ENCODE assay signal across 29 cellular contexts in genomic region chr3:78873641-78874040, GRCh38.
DNase-seq lines count a peak whose midpoint lies in the region; ATAC-seq, FAIRE-seq and TF ChIP-seq lines count a peak whose summit lies in the region.
"Had no signal": no experiment of that assay in that cellular context is flagged by ENCODE, and none has a peak within 500 bp of the region (broad histone marks: within the 10 kb centered on the region; RNA-seq: fewer than 3 reads in every experiment).

No MANE protein-coding gene starts in this region.

- DNase-seq in ACHN (peak; percentile 8), GM12878 (ENCODE audit: low read depth, low spot score) (no peak), left colon (no peak), urothelium cell line (ENCODE audit: low spot score) (no peak)
- DNase-seq in stimulated activated CD4-positive, alpha-beta T cell treated with anti-CD3 and anti-CD28 coated beads, Interleukin-4, amount 100 ng/mL, for 1 hour, result no peak
- DNase-seq: activated CD4-positive, alpha-beta T cell treated with anti-CD3 and anti-CD28 coated beads, Interleukin-2, amount 10 ng/mL, durations not matched to agents 7 days and 5 days; anterior cingulate cortex; C1 segment of cervical spinal cord; Calu3; caudate nucleus; dorsolateral prefrontal cortex; foreskin fibroblast; left cardiac atrium; NCI-H1048; NCI-H187; NCI-H524 treated with DMSO at 0.1 percent for 48 hours; SK-N-SH; stimulated activated CD4-positive, alpha-beta T cell treated with anti-CD3 and anti-CD28 coated beads, Interleukin-1b, Interleukin-23, amount 100 ng/mL, for 48 hours; T-helper 2 cell; upper lobe of left lung had no signal

- no peaks in the 10 kb centered on the region for H4K20me1 ChIP-seq in GM12878 (ENCODE audit: control insufficient read depth, insufficient read depth)

- TF ChIP-seq CTCF in GM12878 (IDR thresholded peaks at IDR 0.05 in 2 of 3, conservative IDR thresholded peaks at IDR 0.05 in 1 of 3; ENCODE audit: control insufficient read depth in 2 of 3, extremely low read depth in 1 of 3, insufficient read depth in 1 of 3, low read depth in 3 of 3, low read length in 3 of 3), result no peak

- in situ Hi-C loops in ACHN (cut with HindIII; ENCODE audit: low pct_ligation_motif_present, low pct_unique_long_range_greater_than_20kb, low sequenced_read_pairs) (no loop called here), GM12878 (cut with MboI) (no loop called here)

- FAIRE-seq in GM12878 (lab: Jason Lieb, UNC) (no peak), urothelium cell line (lab: Jason Lieb, UNC) (no peak)
- FAIRE-seq: H1, HepG2 had no signal

- BruUV-seq in GM12878 (replicated peaks; lab: Mats Ljungman, UMichigan), result no TSS peak

- POLR2A ChIA-PET in GM12878 (lab: Charles Lee), result no interaction called here

- 9% methylated on average over 2 of the region's 2 CpGs for WGBS in GM12878 (ENCODE audit: insufficient coverage, insufficient replicate concordance, low lambda C conversion rate, missing lambda C conversion rate)

- TF ChIP-seq EP300 in GM12878 (IDR thresholded peaks at IDR 0.05; ENCODE audit: borderline replicate concordance in 1 of 2, control insufficient read depth in 1 of 2, low read depth in 2 of 2, low read length in 2 of 2), result 0 out of 4 replicates have a peak, but pooled peaks of 1 of the 2 experiments have one; percentile 17

- H3K4me3 ChIP-seq in GM12878, result no peak overlapping the region
- H3K4me3 ChIP-seq: dorsolateral prefrontal cortex, upper lobe of left lung had no signal

- no peaks in the 10 kb centered on the region for H3K4me1 ChIP-seq in GM12878 (ENCODE audit: control insufficient read depth, insufficient read depth, low read length)
- H3K4me1 ChIP-seq: upper lobe of left lung had no signal

- SMC1A ChIA-PET in GM12878 (lab: Charles Lee; ENCODE audit: uncharacterized antibody, unreplicated experiment), result interaction anchor here (0.7 to 4.8 kb wide), 4 partner anchors 11 to 99 kb away, joined by 3 to 33 read pairs (median 18); no protein-coding TSS in a partner anchor

- no peak for TF ChIP-seq POLR2A in GM12878 (IDR thresholded peaks at IDR 0.05; ENCODE audit: low read depth, low read length)

- no peak for TF ChIP-seq RAD21 in GM12878 (IDR thresholded peaks at IDR 0.05; ENCODE audit: insufficient read depth, low read depth, low read length)

- H3K9ac ChIP-seq in GM12878 (ENCODE audit: control insufficient read depth, insufficient read depth, low read length), result no peak overlapping the region
- H3K9ac ChIP-seq: SK-N-SH had no signal

- ATAC-seq in HG02938 (IDR thresholded peaks at IDR 0.05; ENCODE audit: unreplicated experiment), result peak; percentile 46
- ATAC-seq in GM12878, result peak; percentile 55
- ATAC-seq in left colon, result peak; percentile 68
- no peak for ATAC-seq in HG02884 (IDR thresholded peaks at IDR 0.05; ENCODE audit: unreplicated experiment)
- no peak for ATAC-seq in HG03108 (IDR thresholded peaks at IDR 0.05; ENCODE audit: unreplicated experiment)
- ATAC-seq: activated naive CD4-positive, alpha-beta T cell treated with anti-CD3 and anti-CD28 coated beads, Interleukin-2, amount 50 U/mL, for 72 hours; HepG2; left cardiac atrium had no signal

- H3K36me3 ChIP-seq in GM12878 (ENCODE audit: control insufficient read depth in 2 of 2, insufficient read depth in 2 of 2, low read length in 1 of 2), result no peaks in the 10 kb centered on the region
- H3K36me3 ChIP-seq: upper lobe of left lung had no signal

- H3K4me2 ChIP-seq in GM12878 (ENCODE audit: control insufficient read depth, insufficient read depth), result no peak overlapping the region

- CTCF ChIA-PET in GM12878 (lab: Yijun Ruan, JAX), result interaction anchor here (0.7 to 2.5 kb wide), 4 partner anchors 8 to 164 kb away, joined by 3 to 8 read pairs (median 3); no protein-coding TSS in a partner anchor

- RAD21 ChIA-PET in GM12878 (lab: Charles Lee; ENCODE audit: unreplicated experiment), result interaction anchor here (3.0 to 3.4 kb wide), 2 partner anchors 11 to 46 kb away, joined by 16 to 31 read pairs; no protein-coding TSS in a partner anchor

- H2AFZ ChIP-seq in GM12878 (ENCODE audit: control insufficient read depth, low read depth, low read length), result no peak overlapping the region

- no peaks in the 10 kb centered on the region for H3K79me2 ChIP-seq in GM12878 (ENCODE audit: control insufficient read depth, insufficient read depth, low read length)

- intact Hi-C loops in GM12878 (cut with micrococcal nuclease; ENCODE audit: unreplicated experiment) (loop anchor here (5.0 kb wide), 3 partner anchors 104 to 211 kb away; no protein-coding TSS in a partner anchor), left colon (cut with DNase I, micrococcal nuclease) (no loop called here)

- H3K27ac ChIP-seq in GM12878 (ENCODE audit: control insufficient read depth, insufficient read depth), result no peak overlapping the region
- H3K27ac ChIP-seq: HL-60, RWPE1, upper lobe of left lung, VCaP had no signal

- H3K27me3 ChIP-seq in GM12878 (replicated peaks in 1 of 2; ENCODE audit: control insufficient read depth in 2 of 2, insufficient read depth in 2 of 2, low read length in 1 of 2), result no peaks in the 10 kb centered on the region
- H3K27me3 ChIP-seq: dorsolateral prefrontal cortex, upper lobe of left lung had no signal

- H3K9me3 ChIP-seq in GM12878 (replicated peaks; ENCODE audit: control insufficient read depth, insufficient read depth, low read length), result no peaks in the 10 kb centered on the region
- H3K9me3 ChIP-seq: SK-N-SH, upper lobe of left lung had no signal

TF ChIP-seq in GM12878, 131 proteins besides CTCF, POLR2A, EP300 and RAD21:
- TF ChIP-seq RELB (IDR thresholded peaks at IDR 0.05; ENCODE audit: low read depth), result peak; percentile 71
- TF ChIP-seq SMAD5 (IDR thresholded peaks at IDR 0.05; ENCODE audit: low read depth), result no peak
- TF ChIP-seq MEF2B (IDR thresholded peaks at IDR 0.05; ENCODE audit: partially characterized antibody, poor library complexity, severe bottlenecking), result peak; percentile 40
- peak; percentile 55 for TF ChIP-seq RAD51 (IDR thresholded peaks at IDR 0.05)
- TF ChIP-seq BHLHE40 (IDR thresholded peaks at IDR 0.05; ENCODE audit: borderline replicate concordance in 1 of 2, low read depth in 2 of 2, low read length in 1 of 2), result peak; percentile 81 to 82
- TF ChIP-seq JUNB (IDR thresholded peaks at IDR 0.05), result peak; percentile 25; the same call in 1 of the 2 replicates
- TF ChIP-seq CBX5 (IDR thresholded peaks at IDR 0.05; ENCODE audit: low read depth), result no peak
- TF ChIP-seq MEF2A (IDR thresholded peaks at IDR 0.05; ENCODE audit: insufficient read depth, low read depth, low read length), result 0 out of 2 replicates have a peak, but pooled peaks have one; percentile 44
- peak; percentile 36; the same call in 1 of the 2 replicates for TF ChIP-seq ZNF217 (IDR thresholded peaks at IDR 0.05)
- 0 out of 2 replicates have a peak, but pooled peaks have one; percentile 13 for TF ChIP-seq ZBTB40 (IDR thresholded peaks at IDR 0.05; ENCODE audit: borderline replicate concordance)
- TF ChIP-seq HDGF (IDR thresholded peaks at IDR 0.05), result no peak
- 0 out of 2 replicates have a peak, but pooled peaks have one; percentile 24 for TF ChIP-seq ATF7 (IDR thresholded peaks at IDR 0.05; ENCODE audit: low read depth)
- peak; percentile 59 to 60; a peak in 2 of 4 replicates for TF ChIP-seq IKZF2 (IDR thresholded peaks at IDR 0.05)
- TF ChIP-seq GABPA (IDR thresholded peaks at IDR 0.05; ENCODE audit: low read depth), result no peak
- TF ChIP-seq ZNF622 (IDR thresholded peaks at IDR 0.05), result no peak
- TF ChIP-seq STAT1 (conservative IDR thresholded peaks at IDR 0.05), result no peak

Comparison
In these comparisons a context has a peak if more than half of its experiments do, and no peak if none do; other contexts are left out.
1. ATAC-seq: peak in HG02938 (single experiment), GM12878 (single experiment) and left colon (single experiment); none in HG02884 (single experiment) and HG03108 (single experiment).